10 cellular contexts compared by ENCODE assay signal in genomic region chr6:149033454-149034241, GRCh38.
DNase-seq lines count a peak whose midpoint lies in the region; ATAC-seq and TF ChIP-seq lines count a peak whose summit lies in the region.
"Had no signal": no experiment of that assay in that cellular context is flagged by ENCODE, and none has a peak within 500 bp of the region (broad histone marks: within the 10 kb centered on the region; RNA-seq: fewer than 3 reads in every experiment).

No MANE protein-coding gene starts in this region.

- H3K14ac ChIP-seq in mesenchymal stem cell (ENCODE audit: low read length in 2 of 2): no peak overlapping the region

- BruUV-seq in HCT116 (replicated peaks; lab: Mats Ljungman, UMichigan): no TSS peak

- CTCF ChIA-PET in HCT116 (lab: Charles Lee): interaction anchor here (1.0 to 1.9 kb wide), 3 partner anchors 398 to 455 kb away, joined by 3 to 8 read pairs (median 7); no protein-coding TSS in a partner anchor
- CTCF ChIA-PET in activated CD4-positive, alpha-beta memory T cell treated with anti-CD3 and anti-CD28 coated beads for 36 hours (lab: Charles Lee): interaction anchor here (0.5 to 3.6 kb wide), 16 partner anchors 11 to 484 kb away, joined by 3 to 51 read pairs (median 4); partner anchors contain the start of gene ZC3H12D

- no peak for TF ChIP-seq RAD21 in HCT116 (IDR thresholded peaks at IDR 0.05; ENCODE audit: low read depth)

- peaks cover 83% of the 10 kb centered on the region for H3K4me1 Mint-ChIP-seq in activated CD4-positive, alpha-beta memory T cell treated with anti-CD3 and anti-CD28 coated beads for 36 hours (ENCODE audit: low read depth)

- H3K36me3 ChIP-seq in HCT116 (ENCODE audit: control insufficient read depth in 1 of 2, insufficient read depth in 2 of 2, low read length in 2 of 2): no peaks in the 10 kb centered on the region
- no peaks in the 10 kb centered on the region for H3K36me3 ChIP-seq in mesenchymal stem cell (ENCODE audit: control insufficient read depth in 1 of 2, insufficient read depth in 2 of 2, low read depth in 1 of 2, low read length in 2 of 2)
- H3K36me3 ChIP-seq: HAP-1 had no signal

- peak overlapping the region; percentile 23 for H2AK5ac ChIP-seq in mesenchymal stem cell (ENCODE audit: low read length, severe bottlenecking)

- H2BK15ac ChIP-seq in mesenchymal stem cell (ENCODE audit: low read depth, poor library complexity, severe bottlenecking): no peak overlapping the region

- H2BK5ac ChIP-seq in mesenchymal stem cell (ENCODE audit: low read depth, low read length, poor library complexity, severe bottlenecking): no peak overlapping the region

- peak overlapping the region; percentile 99 for H3K27ac Mint-ChIP-seq in activated CD4-positive, alpha-beta memory T cell treated with anti-CD3 and anti-CD28 coated beads for 36 hours

- RAD21 ChIA-PET in HCT116 (lab: Charles Lee; ENCODE audit: low non-redundant PET in 1 of 2, low total read pairs in 2 of 2, uncharacterized antibody in 2 of 2, unreplicated experiment in 2 of 2): no interaction called here

- 100% methylated on average over 4 of the region's 10 CpGs for WGBS in mesenchymal stem cell

- DNase-seq in GM12864 (ENCODE audit: low read depth) (peak; percentile 49), HCT116 (ENCODE audit: low read depth, low spot score) (no peak), mesenchymal stem cell (no peak), RKO (ENCODE audit: low spot score) (no peak), NCI-H2081 (lab: John Stamatoyannopoulos, UW) (no peak), UCSD-AML1 (lab: John Stamatoyannopoulos, UW; ENCODE audit: unreplicated experiment) (no peak)
- DNase-seq in activated CD4-positive, alpha-beta memory T cell treated with anti-CD3 and anti-CD28 coated beads for 36 hours: peak; percentile 60
- no peak for DNase-seq in activated CD8-positive, alpha-beta memory T cell treated with anti-CD3 and anti-CD28 coated beads, Interleukin-2, amount 50 U/mL, for 4 hours
- DNase-seq: COR-L47 had no signal

- peaks cover 16% of the 10 kb centered on the region for H3K36me3 Mint-ChIP-seq in activated CD4-positive, alpha-beta memory T cell treated with anti-CD3 and anti-CD28 coated beads for 36 hours

- H3K27me3 Mint-ChIP-seq in activated CD4-positive, alpha-beta memory T cell treated with anti-CD3 and anti-CD28 coated beads for 36 hours: no peaks in the 10 kb centered on the region

- no peaks in the 10 kb centered on the region for H3K79me1 ChIP-seq in mesenchymal stem cell (replicated peaks; ENCODE audit: low read length, poor library complexity, severe bottlenecking)

- no peak overlapping the region for H2BK120ac ChIP-seq in mesenchymal stem cell (ENCODE audit: low read depth, low read length)

- no peak overlapping the region for H4K91ac ChIP-seq in mesenchymal stem cell (ENCODE audit: low read length)

- H2BK12ac ChIP-seq in mesenchymal stem cell (ENCODE audit: low read length in 2 of 2): no peak overlapping the region

- H3K79me2 ChIP-seq in HCT116 (ENCODE audit: insufficient read depth, low read length): no peaks in the 10 kb centered on the region

- H2AFZ ChIP-seq in HCT116 (ENCODE audit: low read depth, low read length, poor library complexity, severe bottlenecking) (peak overlapping the region; percentile 59), mesenchymal stem cell (ENCODE audit: low read depth, low read length) (no peak overlapping the region)

- H4K8ac ChIP-seq in mesenchymal stem cell (ENCODE audit: low read length): no peak overlapping the region

- TF ChIP-seq CTCF in GM12864 (IDR thresholded peaks at IDR 0.05; ENCODE audit: low read depth, low read length, missing control alignments): no peak
- no peak for TF ChIP-seq CTCF in HCT116 (IDR thresholded peaks at IDR 0.05 in 2 of 3, conservative IDR thresholded peaks at IDR 0.05 in 1 of 3; ENCODE audit: borderline replicate concordance in 1 of 3, insufficient read depth in 1 of 3, low read depth in 2 of 3, low read length in 2 of 3)

- no peak overlapping the region for H3K23ac ChIP-seq in mesenchymal stem cell (ENCODE audit: low read length in 2 of 2)

- no peaks in the 10 kb centered on the region for H3K9me3 ChIP-seq in HCT116 (ENCODE audit: control insufficient read depth in 1 of 2, insufficient read depth in 1 of 2, low read depth in 1 of 2, low read length in 2 of 2)
- no peaks in the 10 kb centered on the region for H3K9me3 ChIP-seq in mesenchymal stem cell (ENCODE audit: control insufficient read depth, low read length)
- H3K9me3 ChIP-seq: HAP-1 had no signal

- peak overlapping the region; percentile 20 for H3K4me3 Mint-ChIP-seq in activated CD4-positive, alpha-beta memory T cell treated with anti-CD3 and anti-CD28 coated beads for 36 hours

- peak overlapping the region; percentile 80; the same call in 1 of the 2 replicates for H3K27ac ChIP-seq in HCT116 (ENCODE audit: low read depth, low read length)
- H3K27ac ChIP-seq in mesenchymal stem cell (ENCODE audit: low read length, poor library complexity, severe bottlenecking): peak overlapping the region; percentile 79

- peak overlapping the region; percentile 60 for H3K4me2 ChIP-seq in HCT116 (ENCODE audit: low read length)
- no peak overlapping the region for H3K4me2 ChIP-seq in mesenchymal stem cell (ENCODE audit: low read length, poor library complexity, severe bottlenecking)

- H4K20me1 ChIP-seq in HCT116 (ENCODE audit: insufficient read depth): no peaks in the 10 kb centered on the region

- H3K18ac ChIP-seq in mesenchymal stem cell (ENCODE audit: low read depth in 1 of 2, low read length in 2 of 2): no peak overlapping the region

- H3K9ac ChIP-seq in HCT116 (ENCODE audit: low read length) (no peak overlapping the region; the same call in 1 of the 2 replicates), mesenchymal stem cell (ENCODE audit: low read length) (peak overlapping the region; percentile 80)

- POLR2A ChIA-PET in HCT116 (lab: Charles Lee): no interaction called here
- POLR2A ChIA-PET in activated CD4-positive, alpha-beta memory T cell treated with anti-CD3 and anti-CD28 coated beads for 36 hours (lab: Charles Lee): interaction anchor here (0.8 to 6.0 kb wide), 21 partner anchors 11 to 482 kb away, joined by 3 to 62 read pairs (median 7); partner anchors contain the start of gene TAB2

- peaks cover 28 to 32% of the 10 kb centered on the region in 2 experiments for H3K4me1 ChIP-seq in HCT116 (ENCODE audit: control insufficient read depth in 1 of 2, insufficient read depth in 2 of 2, low read length in 2 of 2)
- peaks cover 21% of the 10 kb centered on the region for H3K4me1 ChIP-seq in mesenchymal stem cell (ENCODE audit: control insufficient read depth, insufficient read depth, low read depth, low read length)

- H3K4ac ChIP-seq in mesenchymal stem cell (ENCODE audit: low read depth in 1 of 2, low read length in 2 of 2): no peak overlapping the region

- no peaks in the 10 kb centered on the region for H3K9me3 Mint-ChIP-seq in activated CD4-positive, alpha-beta memory T cell treated with anti-CD3 and anti-CD28 coated beads for 36 hours

- no peak overlapping the region for H3K4me3 ChIP-seq in GM12864 (ENCODE audit: low read depth, low read length)
- H3K4me3 ChIP-seq in HCT116 (replicated peaks in 1 of 2; ENCODE audit: low read depth in 1 of 2, low read length in 2 of 2): peak overlapping the region in 1 of 2 experiments; percentile 27; a peak in 1 of 4 replicates
- no peak overlapping the region for H3K4me3 ChIP-seq in mesenchymal stem cell (ENCODE audit: insufficient read depth in 1 of 2, low read depth in 1 of 2, low read length in 2 of 2)
- H3K4me3 ChIP-seq: HAP-1 had no signal

- intact Hi-C loops in HCT116 (cut with micrococcal nuclease): no loop called here
- intact Hi-C loops in activated CD4-positive, alpha-beta memory T cell treated with anti-CD3 and anti-CD28 coated beads for 36 hours (cut with micrococcal nuclease): loop anchor here (2.0 to 5.0 kb wide), 5 partner anchors 115 to 464 kb away; partner anchors contain the start of gene UST

- no peaks in the 10 kb centered on the region for H3K27me3 ChIP-seq in HCT116 (ENCODE audit: insufficient read depth, low read length)
- no peaks in the 10 kb centered on the region for H3K27me3 ChIP-seq in mesenchymal stem cell (ENCODE audit: control insufficient read depth in 1 of 2, insufficient read depth in 1 of 2, low read length in 2 of 2)

- no peak for TF ChIP-seq POLR2A in HCT116 (IDR thresholded peaks at IDR 0.05; ENCODE audit: borderline replicate concordance, extremely low read depth, insufficient read depth, insufficient read length)

- H3K9me2 ChIP-seq in HCT116 (ENCODE audit: insufficient read depth): no peaks in the 10 kb centered on the region

- no peak for ATAC-seq in HCT116

TF ChIP-seq in HCT116, 20 proteins besides CTCF, POLR2A, EP300 and RAD21:
- 0 out of 2 replicates have a peak, but pooled peaks have one; percentile 17 for TF ChIP-seq SIN3A (IDR thresholded peaks at IDR 0.05; ENCODE audit: low read depth)
- TF ChIP-seq YY1 (IDR thresholded peaks at IDR 0.05; ENCODE audit: extremely low read depth, insufficient replicate concordance, low read depth, low read length): no peak
- 0 out of 2 replicates have a peak, but pooled peaks have one; percentile 1 for TF ChIP-seq FOSL1 (IDR thresholded peaks at IDR 0.05; ENCODE audit: low read depth)
- TF ChIP-seq, protein P1, sequence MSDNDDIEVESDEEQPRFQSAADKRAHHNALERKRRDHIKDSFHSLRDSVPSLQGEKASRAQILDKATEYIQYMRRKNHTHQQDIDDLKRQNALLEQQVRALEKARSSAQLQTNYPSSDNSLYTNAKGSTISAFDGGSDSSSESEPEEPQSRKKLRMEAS (IDR thresholded peaks at IDR 0.05): no peak
- TF ChIP-seq CBX3 (IDR thresholded peaks at IDR 0.05; ENCODE audit: low read depth): no peak
- TF ChIP-seq JUND (IDR thresholded peaks at IDR 0.05): no peak
- no peak for TF ChIP-seq ATF3 (IDR thresholded peaks at IDR 0.05)
- TF ChIP-seq ZFX (IDR thresholded peaks at IDR 0.05): no peak

Comparison
In these comparisons a context has a peak if more than half of its experiments do, and no peak if none do; other contexts are left out.
1. DNase-seq: peak in GM12864 (single experiment) and activated CD4-positive, alpha-beta memory T cell treated with anti-CD3 and anti-CD28 coated beads for 36 hours (single experiment); none in HCT116 (single experiment), mesenchymal stem cell (single experiment), RKO (single experiment), NCI-H2081 (0 of 2), UCSD-AML1 (single experiment) and activated CD8-positive, alpha-beta memory T cell treated with anti-CD3 and anti-CD28 coated beads, Interleukin-2, amount 50 U/mL, for 4 hours (single experiment).